Comparison of ENCODE assay signal across 12 cellular contexts in the genomic region with DNA sequence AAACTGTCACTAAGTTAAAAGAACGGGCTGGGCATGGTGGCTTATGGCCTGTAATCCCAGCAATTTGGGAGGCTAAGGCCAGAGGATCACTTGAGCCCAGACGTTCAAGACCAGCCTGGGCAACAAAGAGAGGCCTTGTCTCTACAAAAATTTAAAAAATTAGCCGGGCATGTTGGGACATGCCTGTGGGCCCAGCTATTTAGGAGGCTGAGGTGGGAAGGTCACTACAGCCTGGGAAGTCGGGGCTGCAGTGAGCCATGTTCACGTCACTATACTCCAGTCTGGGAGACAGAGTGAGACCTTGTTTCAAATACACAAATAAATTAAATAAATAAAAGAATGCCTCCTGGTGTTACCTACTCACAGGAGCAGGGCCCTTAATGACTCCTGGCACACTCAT.
DNase-seq lines count a peak whose midpoint lies in the region; ATAC-seq, FAIRE-seq and TF ChIP-seq lines count a peak whose summit lies in the region.
"Had no signal": no experiment of that assay in that cellular context is flagged by ENCODE, and none has a peak within 500 bp of the region (broad histone marks: within the 10 kb centered on the region; RNA-seq: fewer than 3 reads in every experiment).

No MANE protein-coding gene starts in this region.

- TF ChIP-seq CTCF in brain microvascular endothelial cell (IDR thresholded peaks at IDR 0.05; ENCODE audit: low read depth, low read length, missing control alignments) (no peak), left lung (IDR thresholded peaks at IDR 0.05) (no peak), type B pancreatic cell (conservative IDR thresholded peaks at IDR 0.05) (no peak)

- in situ Hi-C loops in brain microvascular endothelial cell (cut with HindIII; ENCODE audit: low pct_ligation_motif_present, low sequenced_read_pairs): no loop called here

- H3K36me3 Mint-ChIP-seq in type B pancreatic cell: peaks cover 10% of the 10 kb centered on the region
- H3K36me3 Mint-ChIP-seq: stimulated activated memory B cell treated with anti-CD40 and anti-IgM and Interleukin-4, amounts not matched to agents 10 μg/mL and 1 μg/mL and 100 μg/mL, for 72 hours had no signal

- intact Hi-C loops in left lung (cut with DNase I): no loop called here

- no peak overlapping the region for H3K9ac ChIP-seq in stomach smooth muscle (ENCODE audit: low read length in 2 of 2)

- DNase-seq in LoVo (ENCODE audit: low spot score) (peak; percentile 33), brain microvascular endothelial cell (no peak), left lung (no peak), frontal cortex (ENCODE audit: low spot score in 2 of 2) (no peak), type B pancreatic cell (ENCODE audit: extremely low spot score, unreplicated experiment) (no peak), inferior parietal cortex (ENCODE audit: extremely low spot score) (no peak)
- no peak for DNase-seq in central memory CD4-positive, alpha-beta T cell
- DNase-seq: DND-41, NCI-H187 had no signal

- no peak overlapping the region for H3K27ac Mint-ChIP-seq in type B pancreatic cell
- H3K27ac Mint-ChIP-seq: stimulated activated memory B cell treated with anti-CD40 and anti-IgM and Interleukin-4, amounts not matched to agents 10 μg/mL and 1 μg/mL and 100 μg/mL, for 72 hours had no signal

- no peak for ATAC-seq in left lung
- ATAC-seq: stimulated activated memory B cell treated with anti-CD40 and anti-IgM and Interleukin-4, amounts not matched to agents 10 μg/mL and 1 μg/mL and 100 μg/mL, for 72 hours had no signal

- H3K36me3 ChIP-seq in brain microvascular endothelial cell (replicated peaks) (peaks cover 23% of the 10 kb centered on the region), left lung (no peaks in the 10 kb centered on the region), stomach smooth muscle (ENCODE audit: control insufficient read depth in 2 of 2, insufficient read depth in 2 of 2, low read length in 2 of 2) (no peaks in the 10 kb centered on the region)

- no peaks in the 10 kb centered on the region for H3K27me3 Mint-ChIP-seq in type B pancreatic cell
- H3K27me3 Mint-ChIP-seq: central memory CD8-positive, alpha-beta T cell; stimulated activated memory B cell treated with anti-CD40 and anti-IgM and Interleukin-4, amounts not matched to agents 10 μg/mL and 1 μg/mL and 100 μg/mL, for 72 hours had no signal

- H3K9me3 ChIP-seq in left lung (no peaks in the 10 kb centered on the region), stomach smooth muscle (ENCODE audit: control insufficient read depth in 2 of 2, low read length in 2 of 2) (no peaks in the 10 kb centered on the region)

- H3K9me3 Mint-ChIP-seq in type B pancreatic cell: no peaks in the 10 kb centered on the region
- H3K9me3 Mint-ChIP-seq: central memory CD8-positive, alpha-beta T cell had no signal

- H3K4me3 ChIP-seq in brain microvascular endothelial cell (ENCODE audit: low read depth, low read length) (no peak overlapping the region), left lung (no peak overlapping the region), stomach smooth muscle (ENCODE audit: low read length in 2 of 2) (no peak overlapping the region)

- H3K4me1 ChIP-seq in left lung (peaks cover 14 to 40% of the 10 kb centered on the region in 2 donors), stomach smooth muscle (ENCODE audit: control insufficient read depth, insufficient read depth, low read length) (peaks cover 40% of the 10 kb centered on the region)

- no peak overlapping the region for H3K4me3 Mint-ChIP-seq in type B pancreatic cell
- H3K4me3 Mint-ChIP-seq: central memory CD8-positive, alpha-beta T cell; stimulated activated memory B cell treated with anti-CD40 and anti-IgM and Interleukin-4, amounts not matched to agents 10 μg/mL and 1 μg/mL and 100 μg/mL, for 72 hours had no signal

- H3K27ac ChIP-seq in brain microvascular endothelial cell (peak overlapping the region; percentile 92), left lung (peak overlapping the region; percentile 64 to 85), stomach smooth muscle (ENCODE audit: low read length) (peak overlapping the region; percentile 62)

- no peak for FAIRE-seq in frontal cortex (lab: Jason Lieb, UNC)

- H3K27me3 ChIP-seq in brain microvascular endothelial cell (replicated peaks) (no peaks in the 10 kb centered on the region), left lung (no peaks in the 10 kb centered on the region), stomach smooth muscle (ENCODE audit: control insufficient read depth in 1 of 2, insufficient read depth in 2 of 2, low read length in 2 of 2) (no peaks in the 10 kb centered on the region)

- peaks cover 37% of the 10 kb centered on the region for H3K4me1 Mint-ChIP-seq in type B pancreatic cell (ENCODE audit: unreplicated experiment)
- H3K4me1 Mint-ChIP-seq: central memory CD8-positive, alpha-beta T cell; stimulated activated memory B cell treated with anti-CD40 and anti-IgM and Interleukin-4, amounts not matched to agents 10 μg/mL and 1 μg/mL and 100 μg/mL, for 72 hours had no signal
